In genomic region chr1:205495237-205495823, GRCh38 we compare ENCODE assay signal across 15 cellular contexts. TPM values are rescaled to one million over a fixed set of nuclear protein-coding genes. Genes with fewer than 3 reads are reported as not detected.
A peak's percentile ranks its signal among the peaks of the same experiment; 100 is the strongest.
DNase-seq lines count a peak whose midpoint lies in the region; ATAC-seq and TF ChIP-seq lines count a peak whose summit lies in the region.
"Had no signal": no experiment of that assay in that cellular context is flagged by ENCODE, and none has a peak within 500 bp of the region (broad histone marks: within the 10 kb centered on the region; RNA-seq: fewer than 3 reads in every experiment).

No MANE protein-coding gene starts in this region.

- no peak for TF ChIP-seq EP300 in SK-N-SH (IDR thresholded peaks at IDR 0.05; ENCODE audit: borderline replicate concordance in 1 of 2, low read depth in 1 of 2, low read length in 1 of 2)

- H3K27me3 Mint-ChIP-seq in activated T-cell treated with anti-CD3 and anti-CD28 coated beads, Interleukin-2, amount 50 U/mL, for 4 hours (ENCODE audit: low read depth) = peaks cover 30% of the 10 kb centered on the region

- H2AFZ ChIP-seq in SK-N-SH (ENCODE audit: low read depth) = no peak overlapping the region

- ATAC-seq in activated T-cell treated with anti-CD3 and anti-CD28 coated beads, Interleukin-2, amount 50 U/mL, for 4 hours = no peak
- ATAC-seq: A549, gastrocnemius medialis, upper lobe of right lung had no signal

- TF ChIP-seq RAD21 in SK-N-SH (IDR thresholded peaks at IDR 0.05; ENCODE audit: low read length) = no peak

- H3K9me3 ChIP-seq in SK-N-SH = no peaks in the 10 kb centered on the region
- H3K9me3 ChIP-seq: A549, gastrocnemius medialis, upper lobe of right lung had no signal

- H3K27ac ChIP-seq in temporal lobe (ENCODE audit: low read depth, low read length) (peak overlapping the region; percentile 33), SK-N-SH (ENCODE audit: low read depth in 2 of 2, low read length in 1 of 2) (no peak overlapping the region; a peak in 1 of 4 replicates)
- H3K27ac ChIP-seq: A549, gastrocnemius medialis, upper lobe of right lung had no signal

- H3K79me2 ChIP-seq in SK-N-SH (ENCODE audit: insufficient read depth) = no peaks in the 10 kb centered on the region

- peaks cover 18 to 24% of the 10 kb centered on the region in 2 experiments; a peak in 3 of 4 replicates for H3K4me1 ChIP-seq in SK-N-SH (ENCODE audit: control insufficient read depth in 1 of 2, insufficient read depth in 2 of 2, low read depth in 1 of 2, low read length in 1 of 2)

- no peak for TF ChIP-seq CTCF in SK-N-SH (IDR thresholded peaks at IDR 0.05)

- H4K20me1 ChIP-seq in SK-N-SH (ENCODE audit: insufficient read depth) = no peaks in the 10 kb centered on the region

- no peak overlapping the region for H3K4me3 ChIP-seq in SK-N-SH (ENCODE audit: low read depth in 2 of 2, low read length in 1 of 2)
- H3K4me3 ChIP-seq: A549, gastrocnemius medialis, upper lobe of right lung had no signal

- no peaks in the 10 kb centered on the region for H3K36me3 ChIP-seq in SK-N-SH (replicated peaks in 1 of 2; ENCODE audit: control insufficient read depth in 1 of 2, insufficient read depth in 2 of 2, low read length in 1 of 2)
- H3K36me3 ChIP-seq: gastrocnemius medialis, upper lobe of right lung had no signal

- peaks cover 5% of the 10 kb centered on the region; the same call in 1 of the 2 replicates for H3K27me3 ChIP-seq in SK-N-SH (ENCODE audit: insufficient read depth)
- H3K27me3 ChIP-seq: gastrocnemius medialis had no signal

- DNase-seq in NCI-H2029 (lab: John Stamatoyannopoulos, UW) (peak; percentile 67), NCI-H2029 treated with DMSO at 0.1 percent for 48 hours (lab: John Stamatoyannopoulos, UW) (no peak), NCI-H69 (lab: John Stamatoyannopoulos, UW) (peak; percentile 99), cardiac septum (ENCODE audit: low spot score) (peak; percentile 88), 8988T (no peak), SK-N-SH (no peak)
- no peak for DNase-seq in activated T-cell treated with anti-CD3 and anti-CD28 coated beads, Interleukin-2, amount 50 U/mL, for 4 hours
- DNase-seq: activated CD4-positive, alpha-beta T cell treated with anti-CD3 and anti-CD28 coated beads, Interleukin-2, amount 50 U/mL, for 4 hours; activated naive CD4-positive, alpha-beta T cell treated with Interleukin-2 at 50 U/mL for 16 hours; gastrocnemius medialis; mammary epithelial cell; MV-4-11; upper lobe of right lung had no signal

- H3K36me3 Mint-ChIP-seq in activated T-cell treated with anti-CD3 and anti-CD28 coated beads, Interleukin-2, amount 50 U/mL, for 4 hours (ENCODE audit: insufficient read depth) = no peaks in the 10 kb centered on the region

- H3K9ac ChIP-seq in SK-N-SH = no peak overlapping the region

- no peaks in the 10 kb centered on the region for H3F3A ChIP-seq in SK-N-SH (replicated peaks; ENCODE audit: insufficient read depth)

- H3K4me3 Mint-ChIP-seq in activated T-cell treated with anti-CD3 and anti-CD28 coated beads, Interleukin-2, amount 50 U/mL, for 4 hours = no peak overlapping the region

- POLR2A ChIA-PET in SK-N-SH (lab: Yijun Ruan, JAX) = no interaction called here

- no peak overlapping the region for H3K4me2 ChIP-seq in SK-N-SH
- H3K4me2 ChIP-seq: A549 had no signal

- intact Hi-C loops in cardiac septum (cut with DNase I) = no loop called here

- no peaks in the 10 kb centered on the region for H3K9me3 Mint-ChIP-seq in activated T-cell treated with anti-CD3 and anti-CD28 coated beads, Interleukin-2, amount 50 U/mL, for 4 hours

- 70% methylated on average over 9 of the region's 9 CpGs for WGBS in SK-N-SH (ENCODE audit: low lambda C conversion rate)

- no peaks in the 10 kb centered on the region for H3K4me1 Mint-ChIP-seq in activated T-cell treated with anti-CD3 and anti-CD28 coated beads, Interleukin-2, amount 50 U/mL, for 4 hours (ENCODE audit: low read depth)

- no peaks in the 10 kb centered on the region for H3K9me2 ChIP-seq in SK-N-SH

- CTCF ChIA-PET in SK-N-SH (lab: Yijun Ruan, JAX) = interaction anchor here (1.0 to 45.6 kb wide), 6 partner anchors 9 to 259 kb away, joined by 3 to 1333 read pairs (median 58); no protein-coding TSS in a partner anchor

TF ChIP-seq in SK-N-SH, 30 proteins besides CTCF, POLR2A, EP300 and RAD21:
- TF ChIP-seq NFIC (IDR thresholded peaks at IDR 0.05; ENCODE audit: borderline replicate concordance) = no peak
- no peak for TF ChIP-seq TEAD4 (IDR thresholded peaks at IDR 0.05; ENCODE audit: borderline replicate concordance, insufficient read depth)
- TF ChIP-seq EZH2phosphoT487 (IDR thresholded peaks at IDR 0.05; ENCODE audit: borderline replicate concordance, low read depth) = no peak
- TF ChIP-seq, protein P1, sequence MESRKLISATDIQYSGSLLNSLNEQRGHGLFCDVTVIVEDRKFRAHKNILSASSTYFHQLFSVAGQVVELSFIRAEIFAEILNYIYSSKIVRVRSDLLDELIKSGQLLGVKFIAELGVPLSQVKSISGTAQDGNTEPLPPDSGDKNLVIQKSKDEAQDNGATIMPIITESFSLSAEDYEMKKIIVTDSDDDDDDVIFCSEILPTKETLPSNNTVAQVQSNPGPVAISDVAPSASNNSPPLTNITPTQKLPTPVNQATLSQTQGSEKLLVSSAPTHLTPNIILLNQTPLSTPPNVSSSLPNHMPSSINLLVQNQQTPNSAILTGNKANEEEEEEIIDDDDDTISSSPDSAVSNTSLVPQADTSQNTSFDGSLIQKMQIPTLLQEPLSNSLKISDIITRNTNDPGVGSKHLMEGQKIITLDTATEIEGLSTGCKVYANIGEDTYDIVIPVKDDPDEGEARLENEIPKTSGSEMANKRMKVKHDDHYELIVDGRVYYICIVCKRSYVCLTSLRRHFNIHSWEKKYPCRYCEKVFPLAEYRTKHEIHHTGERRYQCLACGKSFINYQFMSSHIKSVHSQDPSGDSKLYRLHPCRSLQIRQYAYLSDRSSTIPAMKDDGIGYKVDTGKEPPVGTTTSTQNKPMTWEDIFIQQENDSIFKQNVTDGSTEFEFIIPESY (IDR thresholded peaks at IDR 0.05; ENCODE audit: borderline replicate concordance, low read depth) = no peak
- no peak for TF ChIP-seq RFX5 (IDR thresholded peaks at IDR 0.05; ENCODE audit: low read length)
- no peak for TF ChIP-seq PBX3 (IDR thresholded peaks at IDR 0.05)
- TF ChIP-seq GABPA (IDR thresholded peaks at IDR 0.05; ENCODE audit: low read depth) = no peak
- TF ChIP-seq USF1 (IDR thresholded peaks at IDR 0.05; ENCODE audit: borderline replicate concordance, low read depth) = no peak
- no peak for TF ChIP-seq TCF12 (IDR thresholded peaks at IDR 0.05)
- no peak for TF ChIP-seq FOXM1 (IDR thresholded peaks at IDR 0.05; ENCODE audit: low read depth)
- no peak for TF ChIP-seq ELF1 (IDR thresholded peaks at IDR 0.05)
- no peak for TF ChIP-seq MEF2A (IDR thresholded peaks at IDR 0.05; ENCODE audit: borderline replicate concordance, low read depth)
- no peak for TF ChIP-seq MXI1 (IDR thresholded peaks at IDR 0.05; ENCODE audit: low read depth, low read length)
- TF ChIP-seq, protein P2, sequence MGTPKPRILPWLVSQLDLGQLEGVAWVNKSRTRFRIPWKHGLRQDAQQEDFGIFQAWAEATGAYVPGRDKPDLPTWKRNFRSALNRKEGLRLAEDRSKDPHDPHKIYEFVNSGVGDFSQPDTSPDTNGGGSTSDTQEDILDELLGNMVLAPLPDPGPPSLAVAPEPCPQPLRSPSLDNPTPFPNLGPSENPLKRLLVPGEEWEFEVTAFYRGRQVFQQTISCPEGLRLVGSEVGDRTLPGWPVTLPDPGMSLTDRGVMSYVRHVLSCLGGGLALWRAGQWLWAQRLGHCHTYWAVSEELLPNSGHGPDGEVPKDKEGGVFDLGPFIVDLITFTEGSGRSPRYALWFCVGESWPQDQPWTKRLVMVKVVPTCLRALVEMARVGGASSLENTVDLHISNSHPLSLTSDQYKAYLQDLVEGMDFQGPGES (IDR thresholded peaks at IDR 0.05; ENCODE audit: low read depth, low read length) = no peak
- no peak for TF ChIP-seq FOSL2 (IDR thresholded peaks at IDR 0.05; ENCODE audit: borderline replicate concordance, low read depth)

RNA-seq across cellular contexts. Expression of gene CDK18, which starts 9.1 kb away (rescaled TPM):
- total RNA-seq in cardiac septum (195 TPM), temporal lobe (1.2 TPM)
- total RNA-seq in activated T-cell treated with anti-CD3 and anti-CD28 coated beads, Interleukin-2, amount 50 U/mL, for 4 hours = 1 to 10 TPM in 1 of 3 donors, under 1 TPM in 2; 0.76 to 1.9 (median 0.95) TPM
- 2.5 and 3.1 TPM in 2 replicates for polyA plus RNA-seq in SK-N-SH (2012; rRNA removed)
- polyA plus RNA-seq in SK-N-SH (2012; cell fraction: cytosol; rRNA removed) = 0.80 and 1.3 TPM in 2 replicates
- polyA plus RNA-seq in SK-N-SH (2012; cell fraction: nucleus; rRNA removed) = 10.6 and 12.1 TPM in 2 replicates

RNA-seq across cellular contexts. Expression of gene BLACAT1, which starts 39.5 kb away (rescaled TPM):
- not detected for total RNA-seq in cardiac septum
- total RNA-seq in temporal lobe = 1.5 TPM
- under 1 TPM in 2 of 3 donors, not detected in 1; 0.11 to 0.13 TPM for total RNA-seq in activated T-cell treated with anti-CD3 and anti-CD28 coated beads, Interleukin-2, amount 50 U/mL, for 4 hours
- polyA plus RNA-seq in SK-N-SH (2012; rRNA removed) = not detected in 2 replicates
- polyA plus RNA-seq in SK-N-SH (2012; cell fraction: cytosol; rRNA removed) = not detected in 2 replicates
- 0.04 TPM in 1 of 2 replicates, not detected in the other for polyA plus RNA-seq in SK-N-SH (2012; cell fraction: nucleus; rRNA removed)
- total RNA-seq: gastrocnemius medialis had no signal

Comparison
In these comparisons a context has a peak if more than half of its experiments do, and no peak if none do; other contexts are left out.
1. DNase-seq: peak in NCI-H2029 (single experiment), NCI-H69 (single experiment) and cardiac septum (single experiment); none in NCI-H2029 treated with DMSO at 0.1 percent for 48 hours (single experiment), activated T-cell treated with anti-CD3 and anti-CD28 coated beads, Interleukin-2, amount 50 U/mL, for 4 hours (single experiment), 8988T (single experiment) and SK-N-SH (single experiment).
2. RNA of gene CDK18, which starts 9.1 kb away (total RNA-seq): 195 TPM in cardiac septum (single experiment); 1.2 TPM in temporal lobe (single experiment) and 0.76 to 1.9 TPM in activated T-cell treated with anti-CD3 and anti-CD28 coated beads, Interleukin-2, amount 50 U/mL, for 4 hours; every median in the first group is over 10 times any median in the second.